Comparison of ENCODE assay signal across 31 cellular contexts in the genomic region with DNA sequence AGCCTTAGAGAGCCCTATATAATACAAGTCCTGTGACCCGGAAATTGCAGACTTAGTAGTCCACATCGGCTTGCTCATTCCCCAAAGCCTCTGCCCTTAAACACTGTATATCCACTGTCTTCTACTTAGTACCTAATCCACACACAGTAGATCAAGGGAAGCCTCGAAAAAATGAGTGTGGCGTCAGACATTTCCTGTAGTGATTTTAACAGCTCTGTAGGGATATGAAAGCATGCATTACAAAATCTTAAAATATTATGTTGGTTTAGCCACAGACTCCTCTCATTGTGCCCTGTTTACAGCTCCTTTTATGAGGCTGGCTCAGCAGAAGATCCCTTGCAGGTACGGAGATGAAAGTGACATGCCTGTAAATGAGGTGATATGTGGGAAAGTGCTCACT.
DNase-seq lines count a peak whose midpoint lies in the region; ATAC-seq and TF ChIP-seq lines count a peak whose summit lies in the region.
"Had no signal": no experiment of that assay in that cellular context is flagged by ENCODE, and none has a peak within 500 bp of the region (broad histone marks: within the 10 kb centered on the region; RNA-seq: fewer than 3 reads in every experiment).

No MANE protein-coding gene starts in this region.

- no peaks in the 10 kb centered on the region for H3K9me2 ChIP-seq in MM.1S (replicated peaks; ENCODE audit: insufficient read depth, low read length)

- no peaks in the 10 kb centered on the region for H3K27me3 ChIP-seq in MM.1S (replicated peaks; ENCODE audit: insufficient read depth, low read length)
- no peaks in the 10 kb centered on the region for H3K27me3 ChIP-seq in CD4-positive, alpha-beta T cell (ENCODE audit: control insufficient read depth, insufficient read depth, low read length)
- H3K27me3 ChIP-seq: adrenal gland, brain microvascular endothelial cell, colonic mucosa, esophagus muscularis mucosa, gastroesophageal sphincter, right atrium auricular region, testis, uterus had no signal

- no peaks in the 10 kb centered on the region for H3K36me3 ChIP-seq in MM.1S (replicated peaks; ENCODE audit: insufficient read depth, low read length)
- H3K36me3 ChIP-seq: adrenal gland, brain microvascular endothelial cell, colonic mucosa, esophagus muscularis mucosa, gastroesophageal sphincter, pancreas, right atrium auricular region, uterus had no signal

- H2AFZ ChIP-seq in MM.1S (ENCODE audit: low read length): no peak overlapping the region

- H3K79me2 ChIP-seq in MM.1S (ENCODE audit: low read length): no peaks in the 10 kb centered on the region

- DNase-seq in NCI-H2227 treated with DMSO at 0.1 percent for 48 hours (lab: John Stamatoyannopoulos, UW) (peak; percentile 13), NCI-H2227 (lab: John Stamatoyannopoulos, UW; ENCODE audit: unreplicated experiment) (no peak), HT-29 (ENCODE audit: low spot score) (peak; percentile 5), cardiac fibroblast (ENCODE audit: low read depth in 2 of 2) (peak; percentile 1 to 2), skeletal muscle cell (ENCODE audit: low read depth) (peak; percentile 22), MM.1S (no peak), RKO (ENCODE audit: low spot score) (no peak)
- no peak for DNase-seq in CD4-positive, alpha-beta T cell
- DNase-seq: activated CD4-positive, alpha-beta T cell treated with anti-CD3 and anti-CD28 coated beads for 4 hours; activated CD8-positive, alpha-beta memory T cell treated with anti-CD3 and anti-CD28 coated beads for 24 hours; activated naive CD4-positive, alpha-beta T cell; activated T-cell treated with anti-CD3 and anti-CD28 coated beads, Interleukin-2, amount 50 U/mL, for 24 hours; adrenal gland; brain microvascular endothelial cell; C1 segment of cervical spinal cord; Calu3; colonic mucosa; effector memory CD8-positive, alpha-beta T cell; NCI-H187 treated with DMSO at 0.1 percent for 48 hours; NCI-H446 treated with DMSO at 0.1 percent for 48 hours; NK-92 treated with Interleukin-12 subunit alpha and Interleukin-12 subunit beta, amount 100 ng/mL, for 24 hours; pancreas; stimulated activated CD4-positive, alpha-beta T cell treated with anti-CD3 and anti-CD28 coated beads, Interleukin-4, amount 100 ng/mL, for 24 hours; stimulated activated naive B cell treated with anti-CD40 and anti-IgM and Interleukin-4, amounts not matched to agents 10 μg/mL and 1 μg/mL and 100 μg/mL, for 72 hours; T-helper 17 cell; testis; uterus had no signal

- no peak overlapping the region for H3K4me3 Mint-ChIP-seq in CD4-positive, alpha-beta T cell
- H3K4me3 Mint-ChIP-seq: activated T-cell treated with anti-CD3 and anti-CD28 coated beads, Interleukin-2, amount 50 U/mL, for 24 hours; effector memory CD8-positive, alpha-beta T cell; nephron; stimulated activated naive B cell treated with anti-CD40 and anti-IgM and Interleukin-4, amounts not matched to agents 10 μg/mL and 1 μg/mL and 100 μg/mL, for 72 hours; T-helper 17 cell had no signal

- H4K20me1 ChIP-seq in MM.1S (ENCODE audit: insufficient read depth, low read length): no peaks in the 10 kb centered on the region

- H3K4me1 Mint-ChIP-seq in CD4-positive, alpha-beta T cell (ENCODE audit: low read depth): no peaks in the 10 kb centered on the region
- H3K4me1 Mint-ChIP-seq: nephron, T-helper 17 cell had no signal

- no peak overlapping the region for H3K4me2 ChIP-seq in MM.1S (ENCODE audit: low read depth, low read length)

- POLR2A ChIA-PET in CD4-positive, alpha-beta T cell (lab: Charles Lee): no interaction called here

- no peaks in the 10 kb centered on the region for H3K36me3 Mint-ChIP-seq in CD4-positive, alpha-beta T cell (ENCODE audit: low read depth)
- H3K36me3 Mint-ChIP-seq: stimulated activated naive B cell treated with anti-CD40 and anti-IgM and Interleukin-4, amounts not matched to agents 10 μg/mL and 1 μg/mL and 100 μg/mL, for 72 hours had no signal

- no peaks in the 10 kb centered on the region for H3F3A ChIP-seq in MM.1S (ENCODE audit: insufficient read depth, low read length)

- no peak for TF ChIP-seq CTCF in cardiac fibroblast (IDR thresholded peaks at IDR 0.05; ENCODE audit: low read depth, low read length)
- no peak for TF ChIP-seq CTCF in MM.1S (IDR thresholded peaks at IDR 0.05; ENCODE audit: low read length)
- no peak for TF ChIP-seq CTCF in CD4-positive, alpha-beta T cell (IDR thresholded peaks at IDR 0.05)

- intact Hi-C loops in CD4-positive, alpha-beta T cell (cut with DNase I, micrococcal nuclease): no loop called here

- no peaks in the 10 kb centered on the region for H3K4me1 ChIP-seq in MM.1S (ENCODE audit: low read length)
- H3K4me1 ChIP-seq: adrenal gland, colonic mucosa, esophagus muscularis mucosa, gastroesophageal sphincter, pancreas, right atrium auricular region, testis, uterus had no signal

- H3K9me3 Mint-ChIP-seq in CD4-positive, alpha-beta T cell: no peaks in the 10 kb centered on the region
- H3K9me3 Mint-ChIP-seq: activated T-cell treated with anti-CD3 and anti-CD28 coated beads, Interleukin-2, amount 50 U/mL, for 24 hours; nephron had no signal

- H3K4me3 ChIP-seq in cardiac fibroblast (replicated peaks in 1 of 2; ENCODE audit: low read depth in 2 of 2, low read length in 2 of 2): no peak overlapping the region
- no peak overlapping the region for H3K4me3 ChIP-seq in skeletal muscle cell (ENCODE audit: low read depth, low read length)
- no peak overlapping the region for H3K4me3 ChIP-seq in MM.1S (ENCODE audit: low read length)
- H3K4me3 ChIP-seq: adrenal gland, colonic mucosa, esophagus muscularis mucosa, gastroesophageal sphincter, pancreas, right atrium auricular region, testis, uterus had no signal

- ATAC-seq in CD4-positive, alpha-beta T cell (ENCODE audit: poor library complexity): no peak
- ATAC-seq: effector memory CD8-positive, alpha-beta T cell; gastroesophageal sphincter; pancreas; stimulated activated naive B cell treated with anti-CD40 and anti-IgM and Interleukin-4, amounts not matched to agents 10 μg/mL and 1 μg/mL and 100 μg/mL, for 72 hours; T-helper 17 cell had no signal

- no peaks in the 10 kb centered on the region for H3K27me3 Mint-ChIP-seq in CD4-positive, alpha-beta T cell
- H3K27me3 Mint-ChIP-seq: activated T-cell treated with anti-CD3 and anti-CD28 coated beads, Interleukin-2, amount 50 U/mL, for 24 hours; effector memory CD8-positive, alpha-beta T cell; stimulated activated naive B cell treated with anti-CD40 and anti-IgM and Interleukin-4, amounts not matched to agents 10 μg/mL and 1 μg/mL and 100 μg/mL, for 72 hours; T-helper 17 cell had no signal

- no peak overlapping the region for H3K9ac ChIP-seq in MM.1S (ENCODE audit: low read length)

- H3K27ac ChIP-seq in MM.1S (ENCODE audit: low read length): no peak overlapping the region
- H3K27ac ChIP-seq in CD4-positive, alpha-beta T cell (ENCODE audit: low read depth, low read length): no peak overlapping the region
- H3K27ac ChIP-seq: adrenal gland, brain microvascular endothelial cell, colonic mucosa, esophagus muscularis mucosa, gastroesophageal sphincter, pancreas, right atrium auricular region, testis, uterus had no signal

- CTCF ChIA-PET in CD4-positive, alpha-beta T cell (lab: Charles Lee): interaction anchor here (1.4 kb wide), 1 partner anchor 14 kb away, joined by 4 read pairs; no protein-coding TSS in a partner anchor

- H3K9me3 ChIP-seq in MM.1S (replicated peaks; ENCODE audit: insufficient read depth, low read length): no peaks in the 10 kb centered on the region
- no peaks in the 10 kb centered on the region for H3K9me3 ChIP-seq in CD4-positive, alpha-beta T cell (ENCODE audit: control insufficient read depth, low read length)
- H3K9me3 ChIP-seq: adrenal gland, colonic mucosa, esophagus muscularis mucosa, gastroesophageal sphincter, pancreas, right atrium auricular region, testis, uterus had no signal

- no peak overlapping the region for H3K27ac Mint-ChIP-seq in CD4-positive, alpha-beta T cell
- H3K27ac Mint-ChIP-seq: activated T-cell treated with anti-CD3 and anti-CD28 coated beads, Interleukin-2, amount 50 U/mL, for 24 hours; effector memory CD8-positive, alpha-beta T cell; nephron; stimulated activated naive B cell treated with anti-CD40 and anti-IgM and Interleukin-4, amounts not matched to agents 10 μg/mL and 1 μg/mL and 100 μg/mL, for 72 hours; T-helper 17 cell had no signal

Comparison
In these comparisons a context has a peak if more than half of its experiments do, and no peak if none do; other contexts are left out.
1. DNase-seq: peak in NCI-H2227 treated with DMSO at 0.1 percent for 48 hours (single experiment), HT-29 (single experiment), cardiac fibroblast (2 of 2) and skeletal muscle cell (single experiment); none in NCI-H2227 (single experiment), MM.1S (single experiment), RKO (single experiment) and CD4-positive, alpha-beta T cell (0 of 10).